In genomic region chr2:186575302-186575701, GRCh38 we compare ENCODE assay signal across 1 cellular context.
A peak's percentile ranks its signal among the peaks of the same experiment; 100 is the strongest.
TF ChIP-seq lines count a peak whose summit lies in the region.

No MANE protein-coding gene starts in this region.

TF ChIP-seq in K562, 482 proteins besides CTCF, POLR2A, EP300 and RAD21 (continued from another document and continues in another):
- TF ChIP-seq MCM5 (IDR thresholded peaks at IDR 0.05; ENCODE audit: low read depth), result no peak
- TF ChIP-seq ZNF766 (CRISPR knock-in tag; conservative IDR thresholded peaks at IDR 0.05), result 0 out of 2 replicates have a peak, but pooled peaks have one; percentile 38
- peak; percentile 91 for TF ChIP-seq JUN (IDR thresholded peaks at IDR 0.05; ENCODE audit: borderline replicate concordance, low read depth, low read length)
- TF ChIP-seq JUN (CRISPR knock-in tag; IDR thresholded peaks at IDR 0.05; ENCODE audit: borderline replicate concordance), result no peak
- no peak for TF ChIP-seq NUFIP1 (IDR thresholded peaks at IDR 0.05; ENCODE audit: partially characterized antibody)
- no peak for TF ChIP-seq TCF15 (CRISPR knock-in tag; IDR thresholded peaks at IDR 0.05)
- TF ChIP-seq JUND (IDR thresholded peaks at IDR 0.05; ENCODE audit: borderline replicate concordance, low read depth, low read length), result peak; percentile 96
- TF ChIP-seq JUND (tag; IDR thresholded peaks at IDR 0.05; ENCODE audit: borderline replicate concordance, low read depth, low read length), result peak; percentile 97
- no peak for TF ChIP-seq TBP (optimal IDR thresholded peaks at IDR 0.05; ENCODE audit: low read depth, low read length)
- TF ChIP-seq PRDM10 (IDR thresholded peaks at IDR 0.05; ENCODE audit: partially characterized antibody), result no peak
- no peak for TF ChIP-seq WHSC1 (IDR thresholded peaks at IDR 0.05; ENCODE audit: low read length)
- TF ChIP-seq SRSF3 (IDR thresholded peaks at IDR 0.05; ENCODE audit: insufficient read depth, low read length), result no peak
- TF ChIP-seq GTF2A2 (tag; IDR thresholded peaks at IDR 0.05), result no peak
- TF ChIP-seq PPARD (CRISPR knock-in tag; IDR thresholded peaks at IDR 0.05), result no peak
- TF ChIP-seq NCOR1 (IDR thresholded peaks at IDR 0.05), result peak; percentile 76
- no peak for TF ChIP-seq RBM14 (IDR thresholded peaks at IDR 0.05; ENCODE audit: borderline replicate concordance, insufficient read depth, low read depth, low read length)
- TF ChIP-seq ZNF24 (IDR thresholded peaks at IDR 0.05), result no peak
- no peak for TF ChIP-seq EGR1 (conservative IDR thresholded peaks at IDR 0.05)
- no peak for TF ChIP-seq TAF15 (IDR thresholded peaks at IDR 0.05; ENCODE audit: low read depth, low read length)
- peak; percentile 97 for TF ChIP-seq SMAD4 (CRISPR knock-in tag; conservative IDR thresholded peaks at IDR 0.05)
- TF ChIP-seq TRIM25 (IDR thresholded peaks at IDR 0.05; ENCODE audit: borderline replicate concordance), result no peak
- peak; percentile 62 for TF ChIP-seq HMBOX1 (IDR thresholded peaks at IDR 0.05)
- TF ChIP-seq ZNF384 (IDR thresholded peaks at IDR 0.05; ENCODE audit: low read depth, low read length), result peak; percentile 91
- no peak for TF ChIP-seq DMBX1 (CRISPR knock-in tag; IDR thresholded peaks at IDR 0.05; ENCODE audit: borderline replicate concordance)
- TF ChIP-seq SNIP1 (IDR thresholded peaks at IDR 0.05; ENCODE audit: low read depth), result no peak
- no peak for TF ChIP-seq TRIM28 (IDR thresholded peaks at IDR 0.05)
- TF ChIP-seq ETV6 (IDR thresholded peaks at IDR 0.05; ENCODE audit: borderline replicate concordance in 1 of 2, low read depth in 2 of 2, low read length in 1 of 2), result no peak
- TF ChIP-seq ETV6 (CRISPR knock-in tag; IDR thresholded peaks at IDR 0.05; ENCODE audit: borderline replicate concordance), result no peak
- no peak for TF ChIP-seq RBM17 (IDR thresholded peaks at IDR 0.05; ENCODE audit: borderline replicate concordance, low read depth, low read length)
- TF ChIP-seq HNRNPK (IDR thresholded peaks at IDR 0.05; ENCODE audit: low read depth, low read length, poor library complexity, severe bottlenecking), result no peak
- no peak for TF ChIP-seq THRAP3 (IDR thresholded peaks at IDR 0.05; ENCODE audit: borderline replicate concordance)
- TF ChIP-seq PML (IDR thresholded peaks at IDR 0.05; ENCODE audit: low read length), result no peak; the same call in 1 of the 2 replicates
- no peak for TF ChIP-seq NEUROD1 (IDR thresholded peaks at IDR 0.05; ENCODE audit: borderline replicate concordance, low read depth, low read length, partially characterized antibody)
- TF ChIP-seq PHB2 (IDR thresholded peaks at IDR 0.05; ENCODE audit: low read depth), result no peak
- no peak for TF ChIP-seq ZNF695 (CRISPR knock-in tag; IDR thresholded peaks at IDR 0.05)
- no peak for TF ChIP-seq MIER1 (IDR thresholded peaks at IDR 0.05; ENCODE audit: low read depth)
- no peak for TF ChIP-seq POLR2G (IDR thresholded peaks at IDR 0.05; ENCODE audit: low read depth, low read length)
- TF ChIP-seq ATF7 (IDR thresholded peaks at IDR 0.05), result peak; percentile 31; the same call in 1 of the 2 replicates
- 0 out of 2 replicates have a peak, but pooled peaks have one; percentile 56 for TF ChIP-seq SMARCC2 (IDR thresholded peaks at IDR 0.05; ENCODE audit: low read depth)
- no peak for TF ChIP-seq SAFB (IDR thresholded peaks at IDR 0.05; ENCODE audit: borderline replicate concordance, low read depth, low read length)
- no peak for TF ChIP-seq RHOXF2B (CRISPR knock-in tag; conservative IDR thresholded peaks at IDR 0.05)
- TF ChIP-seq GTF2B (IDR thresholded peaks at IDR 0.05; ENCODE audit: extremely low read depth, insufficient read length), result no peak
- TF ChIP-seq ZNF232 (CRISPR knock-in tag; IDR thresholded peaks at IDR 0.05), result no peak
- TF ChIP-seq MEIS2 (IDR thresholded peaks at IDR 0.05; ENCODE audit: partially characterized antibody), result no peak
- no peak for TF ChIP-seq CREBBP (IDR thresholded peaks at IDR 0.05; ENCODE audit: low read depth, low read length)
- TF ChIP-seq PKNOX1 (IDR thresholded peaks at IDR 0.05), result no peak
- peak; percentile 98 for TF ChIP-seq FOSL1 (tag; conservative IDR thresholded peaks at IDR 0.05)
- no peak for TF ChIP-seq HDGF (IDR thresholded peaks at IDR 0.05)
- TF ChIP-seq HINFP (tag; conservative IDR thresholded peaks at IDR 0.05; ENCODE audit: low read depth), result no peak
- TF ChIP-seq EZH2 (IDR thresholded peaks at IDR 0.05; ENCODE audit: borderline replicate concordance, low read depth, low read length), result no peak
- TF ChIP-seq PYGO2 (tag; IDR thresholded peaks at IDR 0.05), result no peak
- TF ChIP-seq E2F8 (IDR thresholded peaks at IDR 0.05; ENCODE audit: low read depth, partially characterized antibody), result no peak
- TF ChIP-seq ZNF184 (CRISPR knock-in tag; IDR thresholded peaks at IDR 0.05), result no peak
- TF ChIP-seq ELK3 (CRISPR knock-in tag; IDR thresholded peaks at IDR 0.05), result no peak
- no peak for TF ChIP-seq SUPT5H (IDR thresholded peaks at IDR 0.05)
- no peak for TF ChIP-seq ZNF41 (CRISPR knock-in tag; conservative IDR thresholded peaks at IDR 0.05)
- no peak for TF ChIP-seq E2F6 (IDR thresholded peaks at IDR 0.05; ENCODE audit: borderline replicate concordance in 1 of 2, extremely low read depth in 1 of 2, insufficient read depth in 1 of 2, insufficient read length in 1 of 2, low read depth in 1 of 2, low read length in 1 of 2, poor library complexity in 1 of 2, severe bottlenecking in 1 of 2)
- TF ChIP-seq ZNF224 (CRISPR knock-in tag; IDR thresholded peaks at IDR 0.05), result no peak
- peak; percentile 99 for TF ChIP-seq ZNF316 (IDR thresholded peaks at IDR 0.05)
- peak; percentile 83; the same call in 1 of the 2 replicates for TF ChIP-seq BACH1 (tag; IDR thresholded peaks at IDR 0.05)
- TF ChIP-seq ARHGAP35 (IDR thresholded peaks at IDR 0.05; ENCODE audit: partially characterized antibody), result no peak
